8 cellular contexts compared by ENCODE assay signal in the genomic region with DNA sequence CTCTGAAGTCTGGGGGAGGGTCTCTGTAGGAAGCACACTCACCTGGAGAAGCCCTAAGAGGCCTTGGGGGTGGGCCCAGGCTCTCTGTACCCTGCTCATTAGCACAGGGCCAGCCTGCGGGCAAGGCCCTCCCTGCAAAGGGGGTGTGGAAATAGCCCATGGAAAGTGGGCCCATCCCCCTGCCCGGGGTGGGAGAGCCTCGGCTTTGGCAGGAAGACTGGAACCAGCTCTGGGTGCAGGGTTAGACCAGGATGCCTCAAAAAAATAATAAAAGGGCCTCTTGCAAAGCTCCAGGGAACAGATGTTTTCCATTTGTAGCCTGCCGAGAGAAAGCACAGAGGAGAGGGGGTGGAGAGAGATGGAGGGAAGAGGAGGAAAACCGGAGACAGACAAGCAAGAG.
A peak's percentile ranks its signal among the peaks of the same experiment; 100 is the strongest.
DNase-seq lines count a peak whose midpoint lies in the region; ATAC-seq and TF ChIP-seq lines count a peak whose summit lies in the region.
"Had no signal": no experiment of that assay in that cellular context is flagged by ENCODE, and none has a peak within 500 bp of the region (broad histone marks: within the 10 kb centered on the region; RNA-seq: fewer than 3 reads in every experiment).

No MANE protein-coding gene starts in this region.

- H3K4me3 ChIP-seq in GM23248 (no peak overlapping the region), adrenal gland (no peak overlapping the region), hepatocyte (no peak overlapping the region), stomach smooth muscle (ENCODE audit: low read length in 2 of 2) (peak overlapping the region in 1 of 2 donors; percentile 40)

- H3K9ac ChIP-seq in GM23248 (peak overlapping the region; percentile 77), stomach smooth muscle (ENCODE audit: low read length in 2 of 2) (peak overlapping the region; percentile 42 to 51)

- H4K20me1 ChIP-seq in GM23248 (ENCODE audit: insufficient read depth) (no peaks in the 10 kb centered on the region), hepatocyte (ENCODE audit: insufficient read depth, poor library complexity, severe bottlenecking) (no peaks in the 10 kb centered on the region)

- H3K79me2 ChIP-seq in GM23248 (ENCODE audit: insufficient read depth) (no peaks in the 10 kb centered on the region), hepatocyte (no peaks in the 10 kb centered on the region)

- H2AFZ ChIP-seq in GM23248 (no peak overlapping the region; the same call in 1 of the 2 replicates), hepatocyte (no peak overlapping the region)

- no peak for TF ChIP-seq POLR2A in adrenal gland (IDR thresholded peaks at IDR 0.05)

- WGBS in GM23248 (ENCODE audit: low coverage in 1 of 2, low lambda C conversion rate in 2 of 2, missing lambda C conversion rate in 2 of 2), 2 experiments: 4 to 6% methylated on average over 5 of the region's 5 CpGs
- WGBS in adrenal gland, 4 donors: 64 to 73% (median 68%) methylated on average over 5 of the region's 5 CpGs
- 41% methylated on average over 5 of the region's 5 CpGs for WGBS in hepatocyte (ENCODE audit: low lambda C conversion rate, missing lambda C conversion rate)

- ATAC-seq in HG02981 (IDR thresholded peaks at IDR 0.05; ENCODE audit: unreplicated experiment): no peak

- no peak for TF ChIP-seq CTCF in adrenal gland (IDR thresholded peaks at IDR 0.05)
- no peak for TF ChIP-seq CTCF in hepatocyte (IDR thresholded peaks at IDR 0.05; ENCODE audit: poor library complexity)

- H3F3A ChIP-seq in GM23248 (ENCODE audit: insufficient read depth): peaks cover 43% of the 10 kb centered on the region; the same call in 1 of the 2 replicates

- H3K27me3 ChIP-seq in GM23248 (replicated peaks; ENCODE audit: insufficient read depth): no peaks in the 10 kb centered on the region
- H3K27me3 ChIP-seq in adrenal gland: no peaks in the 10 kb centered on the region
- H3K27me3 ChIP-seq in hepatocyte: no peaks in the 10 kb centered on the region
- H3K27me3 ChIP-seq in stomach smooth muscle (ENCODE audit: control insufficient read depth in 1 of 2, insufficient read depth in 2 of 2, low read length in 2 of 2): no peaks in the 10 kb centered on the region

- H3K36me3 ChIP-seq in GM23248 (ENCODE audit: low read depth) (peaks cover 14% of the 10 kb centered on the region), adrenal gland (replicated peaks in 1 of 2) (peaks cover 0 to 23% of the 10 kb centered on the region in 2 donors), hepatocyte (replicated peaks; ENCODE audit: insufficient read depth, low read depth) (no peaks in the 10 kb centered on the region), stomach smooth muscle (ENCODE audit: control insufficient read depth in 2 of 2, insufficient read depth in 2 of 2, low read length in 2 of 2) (peaks cover 3 to 28% of the 10 kb centered on the region in 2 donors)

- H3K4me2 ChIP-seq in GM23248 (ENCODE audit: unreplicated experiment) (peak overlapping the region; percentile 64), hepatocyte (peak overlapping the region; percentile 41)

- H3K27ac ChIP-seq in GM23248 (peak overlapping the region; percentile 90), adrenal gland (peak overlapping the region; percentile 49 to 86 (median 74)), hepatocyte (peak overlapping the region; percentile 33), stomach smooth muscle (ENCODE audit: low read length) (peak overlapping the region; percentile 91)

- H3K9me3 ChIP-seq in GM23248 (ENCODE audit: low read depth): no peaks in the 10 kb centered on the region
- H3K9me3 ChIP-seq in adrenal gland (replicated peaks in 1 of 3): no peaks in the 10 kb centered on the region
- no peaks in the 10 kb centered on the region for H3K9me3 ChIP-seq in hepatocyte (ENCODE audit: low read depth)
- no peaks in the 10 kb centered on the region for H3K9me3 ChIP-seq in stomach smooth muscle (ENCODE audit: control insufficient read depth in 2 of 2, low read length in 2 of 2)

- H3K9me2 ChIP-seq in GM23248 (ENCODE audit: insufficient read depth) (no peaks in the 10 kb centered on the region), hepatocyte (replicated peaks; ENCODE audit: insufficient read depth) (no peaks in the 10 kb centered on the region)

- intact Hi-C loops in adrenal gland (cut with DNase I): no loop called here

- DNase-seq in GM23248 (peak; percentile 86), adrenal gland (no peak), hepatocyte (ENCODE audit: low spot score) (peak; percentile 45), GOT3 (lab: John Stamatoyannopoulos, UW) (no peak), DMS53 treated with DMSO at 0.1 percent for 48 hours (lab: John Stamatoyannopoulos, UW; ENCODE audit: unreplicated experiment) (no peak)
- DNase-seq: NCI-H748 treated with DMSO at 0.1 percent for 48 hours had no signal

- in situ Hi-C loops in GM23248 (cut with MboI): no loop called here

- H3K4me1 ChIP-seq in GM23248 (ENCODE audit: insufficient read depth) (peaks cover 31% of the 10 kb centered on the region), adrenal gland (replicated peaks in 1 of 2) (peaks cover 21 to 42% of the 10 kb centered on the region in 2 donors), hepatocyte (ENCODE audit: insufficient read depth) (peaks cover 21% of the 10 kb centered on the region), stomach smooth muscle (ENCODE audit: control insufficient read depth, insufficient read depth, low read length) (peaks cover 64% of the 10 kb centered on the region)

Comparison
In these comparisons a context has a peak if more than half of its experiments do, and no peak if none do; other contexts are left out.
1. DNase-seq: peak in GM23248 (single experiment) and hepatocyte (single experiment); none in adrenal gland (0 of 7), GOT3 (single experiment) and DMS53 treated with DMSO at 0.1 percent for 48 hours (single experiment).
2. H3K27ac ChIP-seq: peak in every context shown above with its lines; median percentile 91 in stomach smooth muscle; 90 in GM23248; 74 in adrenal gland; 33 in hepatocyte.